In the genomic region with DNA sequence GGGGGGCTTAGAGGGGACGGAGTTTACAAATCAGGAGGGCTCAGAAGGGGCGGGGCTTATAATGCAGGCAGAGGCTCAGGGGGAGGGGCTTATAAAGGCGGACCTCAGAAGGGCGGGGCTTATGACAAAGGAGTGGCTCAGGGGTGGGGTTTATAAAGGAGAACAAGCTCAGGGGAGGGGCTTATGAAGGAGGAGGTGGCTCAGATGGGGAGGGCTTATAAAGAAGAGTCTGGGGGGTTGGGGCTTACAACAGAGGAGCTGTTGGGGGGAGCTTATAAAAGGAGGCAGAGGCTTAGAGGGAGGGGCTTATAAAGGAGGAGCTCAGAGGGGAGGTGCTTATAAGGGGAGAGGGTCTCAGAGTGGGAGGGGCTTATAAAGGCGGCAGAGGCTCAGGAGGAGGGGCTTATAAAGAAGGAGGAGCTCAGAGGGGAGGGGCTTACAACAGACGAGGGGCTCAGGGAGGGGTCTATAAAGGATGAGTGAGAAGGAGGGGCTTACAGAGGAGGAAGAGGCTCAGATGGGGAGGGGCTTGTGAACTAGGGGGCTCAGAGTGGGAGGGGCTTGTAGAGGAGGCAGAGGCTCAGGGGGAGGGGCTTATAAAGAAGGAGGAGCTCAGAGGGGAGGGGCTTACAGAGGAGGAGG, we compare ENCODE assay signal across 6 cellular contexts. TPM values are rescaled to one million over a fixed set of nuclear protein-coding genes. Genes with fewer than 3 reads are reported as not detected.
DNase-seq lines count a peak whose midpoint lies in the region; ATAC-seq and TF ChIP-seq lines count a peak whose summit lies in the region.

No MANE protein-coding gene starts in this region.

- H3K36me3 ChIP-seq in SK-N-SH (replicated peaks in 1 of 2; ENCODE audit: control insufficient read depth in 1 of 2, insufficient read depth in 2 of 2, low read length in 1 of 2) (no peaks in the 10 kb centered on the region), iPS-20b (ENCODE audit: insufficient read depth, low read depth, low read length) (no peaks in the 10 kb centered on the region)

- H3K9me2 ChIP-seq in SK-N-SH = no peaks in the 10 kb centered on the region

- POLR2A ChIA-PET in SK-N-SH (lab: Yijun Ruan, JAX) = interaction anchor here (0.6 to 0.9 kb wide), 3 partner anchors 50 to 84 kb away, joined by 3 to 6 read pairs (median 3); no protein-coding TSS in a partner anchor

- TF ChIP-seq CTCF in GM13976 (IDR thresholded peaks at IDR 0.05; ENCODE audit: borderline replicate concordance, control extremely low read depth, extremely low read depth, insufficient read depth, missing control alignments) = no peak
- no peak for TF ChIP-seq CTCF in SK-N-SH (IDR thresholded peaks at IDR 0.05)

- DNase-seq in GM13976 (ENCODE audit: low spot score) (peak; percentile 83), SK-N-SH (peak; percentile 78), SHP77 (lab: John Stamatoyannopoulos, UW) (no peak)

- TF ChIP-seq EP300 in SK-N-SH (IDR thresholded peaks at IDR 0.05; ENCODE audit: borderline replicate concordance in 1 of 2, low read depth in 1 of 2, low read length in 1 of 2) = no peak

- H3K4me1 ChIP-seq in SK-N-SH (ENCODE audit: control insufficient read depth in 1 of 2, insufficient read depth in 2 of 2, low read depth in 1 of 2, low read length in 1 of 2) = no peaks in the 10 kb centered on the region; a peak in 1 of 4 replicates
- H3K4me1 ChIP-seq in iPS-20b (ENCODE audit: insufficient read depth, low read length) = no peaks in the 10 kb centered on the region

- WGBS in SK-N-SH (ENCODE audit: low lambda C conversion rate) = 8% methylated on average over 6 of the region's 6 CpGs

- H3F3A ChIP-seq in SK-N-SH (replicated peaks; ENCODE audit: insufficient read depth) = no peaks in the 10 kb centered on the region

- H3K27ac ChIP-seq in SK-N-SH (ENCODE audit: low read depth in 2 of 2, low read length in 1 of 2) = no peak overlapping the region
- H3K27ac ChIP-seq in iPS-20b (ENCODE audit: low read length) = no peak overlapping the region

- no peak overlapping the region for H3K4me3 ChIP-seq in SK-N-SH (ENCODE audit: low read depth in 2 of 2, low read length in 1 of 2)
- peak overlapping the region; percentile 45; the same call in 1 of the 2 replicates for H3K4me3 ChIP-seq in iPS-20b (ENCODE audit: low read length)

- no peak overlapping the region for H3K4me2 ChIP-seq in SK-N-SH

- H4K20me1 ChIP-seq in SK-N-SH (ENCODE audit: insufficient read depth) = no peaks in the 10 kb centered on the region

- ATAC-seq in GM18909 (IDR thresholded peaks at IDR 0.05; ENCODE audit: poor library complexity, unreplicated experiment) (no peak), GM18517 (IDR thresholded peaks at IDR 0.05; ENCODE audit: unreplicated experiment) (no peak)

- H3K9ac ChIP-seq in SK-N-SH (no peak overlapping the region), iPS-20b (ENCODE audit: low read depth, low read length) (no peak overlapping the region)

- H3K79me2 ChIP-seq in SK-N-SH (ENCODE audit: insufficient read depth) = no peaks in the 10 kb centered on the region

- no peak overlapping the region for H2AFZ ChIP-seq in SK-N-SH (ENCODE audit: low read depth)

- in situ Hi-C loops in GM13976 (cut with MboI; ENCODE audit: low sequenced_read_pairs, unreplicated experiment) = loop anchor here (10.0 kb wide), 1 partner anchor 154 kb away; no protein-coding TSS in a partner anchor

- no peak for TF ChIP-seq RAD21 in SK-N-SH (IDR thresholded peaks at IDR 0.05; ENCODE audit: low read length)

- CTCF ChIA-PET in SK-N-SH (lab: Yijun Ruan, JAX) = interaction anchor here (0.7 to 1.6 kb wide), 5 partner anchors 50 to 506 kb away, joined by 3 to 9 read pairs (median 4); partner anchors contain the start of gene EEF2

- H3K27me3 ChIP-seq in SK-N-SH (ENCODE audit: insufficient read depth) = no peaks in the 10 kb centered on the region; the same call in none of the 2 replicates
- peaks cover 25% of the 10 kb centered on the region for H3K27me3 ChIP-seq in iPS-20b (ENCODE audit: insufficient read depth, low read length)

- H3K9me3 ChIP-seq in SK-N-SH (no peaks in the 10 kb centered on the region), iPS-20b (ENCODE audit: insufficient read depth, low read depth, low read length) (no peaks in the 10 kb centered on the region)

TF ChIP-seq in SK-N-SH, 30 proteins besides CTCF, POLR2A, EP300 and RAD21:
- TF ChIP-seq CHD2 (IDR thresholded peaks at IDR 0.05; ENCODE audit: low read length, partially characterized antibody) (no peak), GABPA (IDR thresholded peaks at IDR 0.05; ENCODE audit: low read depth) (no peak), FOSL2 (IDR thresholded peaks at IDR 0.05; ENCODE audit: borderline replicate concordance, low read depth) (no peak), JUND (IDR thresholded peaks at IDR 0.05) (no peak), TEAD4 (IDR thresholded peaks at IDR 0.05; ENCODE audit: borderline replicate concordance, insufficient read depth) (no peak), TAF1 (IDR thresholded peaks at IDR 0.05; ENCODE audit: borderline replicate concordance, low read depth, low read length) (no peak), TCF12 (IDR thresholded peaks at IDR 0.05) (no peak)
- TF ChIP-seq, protein P1, sequence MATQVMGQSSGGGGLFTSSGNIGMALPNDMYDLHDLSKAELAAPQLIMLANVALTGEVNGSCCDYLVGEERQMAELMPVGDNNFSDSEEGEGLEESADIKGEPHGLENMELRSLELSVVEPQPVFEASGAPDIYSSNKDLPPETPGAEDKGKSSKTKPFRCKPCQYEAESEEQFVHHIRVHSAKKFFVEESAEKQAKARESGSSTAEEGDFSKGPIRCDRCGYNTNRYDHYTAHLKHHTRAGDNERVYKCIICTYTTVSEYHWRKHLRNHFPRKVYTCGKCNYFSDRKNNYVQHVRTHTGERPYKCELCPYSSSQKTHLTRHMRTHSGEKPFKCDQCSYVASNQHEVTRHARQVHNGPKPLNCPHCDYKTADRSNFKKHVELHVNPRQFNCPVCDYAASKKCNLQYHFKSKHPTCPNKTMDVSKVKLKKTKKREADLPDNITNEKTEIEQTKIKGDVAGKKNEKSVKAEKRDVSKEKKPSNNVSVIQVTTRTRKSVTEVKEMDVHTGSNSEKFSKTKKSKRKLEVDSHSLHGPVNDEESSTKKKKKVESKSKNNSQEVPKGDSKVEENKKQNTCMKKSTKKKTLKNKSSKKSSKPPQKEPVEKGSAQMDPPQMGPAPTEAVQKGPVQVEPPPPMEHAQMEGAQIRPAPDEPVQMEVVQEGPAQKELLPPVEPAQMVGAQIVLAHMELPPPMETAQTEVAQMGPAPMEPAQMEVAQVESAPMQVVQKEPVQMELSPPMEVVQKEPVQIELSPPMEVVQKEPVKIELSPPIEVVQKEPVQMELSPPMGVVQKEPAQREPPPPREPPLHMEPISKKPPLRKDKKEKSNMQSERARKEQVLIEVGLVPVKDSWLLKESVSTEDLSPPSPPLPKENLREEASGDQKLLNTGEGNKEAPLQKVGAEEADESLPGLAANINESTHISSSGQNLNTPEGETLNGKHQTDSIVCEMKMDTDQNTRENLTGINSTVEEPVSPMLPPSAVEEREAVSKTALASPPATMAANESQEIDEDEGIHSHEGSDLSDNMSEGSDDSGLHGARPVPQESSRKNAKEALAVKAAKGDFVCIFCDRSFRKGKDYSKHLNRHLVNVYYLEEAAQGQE (IDR thresholded peaks at IDR 0.05; ENCODE audit: low read depth, low read length) = no peak
- TF ChIP-seq, protein P2, sequence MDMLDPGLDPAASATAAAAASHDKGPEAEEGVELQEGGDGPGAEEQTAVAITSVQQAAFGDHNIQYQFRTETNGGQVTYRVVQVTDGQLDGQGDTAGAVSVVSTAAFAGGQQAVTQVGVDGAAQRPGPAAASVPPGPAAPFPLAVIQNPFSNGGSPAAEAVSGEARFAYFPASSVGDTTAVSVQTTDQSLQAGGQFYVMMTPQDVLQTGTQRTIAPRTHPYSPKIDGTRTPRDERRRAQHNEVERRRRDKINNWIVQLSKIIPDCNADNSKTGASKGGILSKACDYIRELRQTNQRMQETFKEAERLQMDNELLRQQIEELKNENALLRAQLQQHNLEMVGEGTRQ (IDR thresholded peaks at IDR 0.05; ENCODE audit: borderline replicate concordance, low read depth, low read length) = no peak

RNA-seq across cellular contexts. Expression of gene SMIM24, which starts 1.0 kb away (rescaled TPM):
- 0.12 TPM in 1 of 2 replicates, not detected in the other for polyA plus RNA-seq in SK-N-SH (2012; rRNA removed)
- not detected in 2 replicates for polyA plus RNA-seq in SK-N-SH (2012; cell fraction: cytosol; rRNA removed)
- 0.18 TPM in 1 of 2 replicates, not detected in the other for polyA plus RNA-seq in SK-N-SH (2012; cell fraction: nucleus; rRNA removed)

RNA-seq across cellular contexts. Expression of gene SMIM44, which starts 3.9 kb away (rescaled TPM):
- polyA plus RNA-seq in SK-N-SH (2012; rRNA removed) = not detected in 2 replicates
- not detected in 2 replicates for polyA plus RNA-seq in SK-N-SH (2012; cell fraction: cytosol; rRNA removed)
- not detected in 2 replicates for polyA plus RNA-seq in SK-N-SH (2012; cell fraction: nucleus; rRNA removed)

RNA-seq across cellular contexts. Expression of gene DOHH, which starts 21.2 kb away (rescaled TPM):
- 14.3 and 14.5 TPM in 2 replicates for polyA plus RNA-seq in SK-N-SH (2012; rRNA removed)
- polyA plus RNA-seq in SK-N-SH (2012; cell fraction: cytosol; rRNA removed) = 10.3 and 13.3 TPM in 2 replicates
- 14.5 and 22.6 TPM in 2 replicates for polyA plus RNA-seq in SK-N-SH (2012; cell fraction: nucleus; rRNA removed)

RNA-seq across cellular contexts. Expression of gene FZR1, which starts 26.8 kb away (rescaled TPM):
- 27.1 and 36.3 TPM in 2 replicates for polyA plus RNA-seq in SK-N-SH (2012; rRNA removed)
- 10.7 and 16.5 TPM in 2 replicates for polyA plus RNA-seq in SK-N-SH (2012; cell fraction: cytosol; rRNA removed)
- 74.3 and 97.6 TPM in 2 replicates for polyA plus RNA-seq in SK-N-SH (2012; cell fraction: nucleus; rRNA removed)

RNA-seq across cellular contexts. Expression of gene TEKTIP1, which starts 59.7 kb away (rescaled TPM):
- polyA plus RNA-seq in SK-N-SH (2012; rRNA removed) = 0.12 TPM in 1 of 2 replicates, not detected in the other
- not detected in 2 replicates for polyA plus RNA-seq in SK-N-SH (2012; cell fraction: cytosol; rRNA removed)
- polyA plus RNA-seq in SK-N-SH (2012; cell fraction: nucleus; rRNA removed) = 0.14 and 0.34 TPM in 2 replicates

Comparison
In these comparisons a context has a peak if more than half of its experiments do, and no peak if none do; other contexts are left out.
1. DNase-seq: peak in GM13976 (single experiment) and SK-N-SH (single experiment); none in SHP77 (0 of 2).